1 cellular context compared by ENCODE assay signal in genomic region chr15:99509686-99510461, GRCh38.
TF ChIP-seq lines count a peak whose summit lies in the region.

No MANE protein-coding gene starts in this region.

TF ChIP-seq in GM23338, 12 proteins besides CTCF, POLR2A, EP300 and RAD21 (continued from another document):
- TF ChIP-seq ZNF462 (CRISPR knock-in tag; IDR thresholded peaks at IDR 0.05) (no peak), JUNB (IDR thresholded peaks at IDR 0.05; ENCODE audit: unreplicated experiment) (no peak), EZH2phosphoT487 (IDR thresholded peaks at IDR 0.05; ENCODE audit: unreplicated experiment) (no peak)
